Comparison of ENCODE assay signal across 1 cellular context in genomic region chrX:44570524-44570923, GRCh38.
TF ChIP-seq lines count a peak whose summit lies in the region.

No MANE protein-coding gene starts in this region.

TF ChIP-seq in K562, 482 proteins besides CTCF, POLR2A, EP300 and RAD21 (continued from another document):
- no peak for TF ChIP-seq ZNF740 (CRISPR knock-in tag; IDR thresholded peaks at IDR 0.05)
- no peak for TF ChIP-seq ZNF740 (tag; IDR thresholded peaks at IDR 0.05)
- no peak for TF ChIP-seq RAD51 (IDR thresholded peaks at IDR 0.05; ENCODE audit: borderline replicate concordance, low read depth)
- TF ChIP-seq NBN (IDR thresholded peaks at IDR 0.05; ENCODE audit: low read depth) = no peak
- TF ChIP-seq CBX8 (IDR thresholded peaks at IDR 0.05; ENCODE audit: borderline replicate concordance, extremely low read depth, low read depth, low read length, poor library complexity, severe bottlenecking) = no peak
- TF ChIP-seq MYBL2 (IDR thresholded peaks at IDR 0.05; ENCODE audit: low read depth) = no peak
- no peak for TF ChIP-seq MYBL2 (CRISPR knock-in tag; IDR thresholded peaks at IDR 0.05; ENCODE audit: borderline replicate concordance)
- peak; percentile 87 for TF ChIP-seq NFE2 (IDR thresholded peaks at IDR 0.05; ENCODE audit: low read depth)
- TF ChIP-seq SRSF1 (IDR thresholded peaks at IDR 0.05; ENCODE audit: low read depth, low read length) = no peak
- TF ChIP-seq POLR3G (IDR thresholded peaks at IDR 0.05; ENCODE audit: extremely low read depth, insufficient read length, insufficient replicate concordance) = no peak
- TF ChIP-seq POLR3A (IDR thresholded peaks at IDR 0.05; ENCODE audit: borderline replicate concordance, extremely low read depth, insufficient read depth, insufficient read length) = no peak
- TF ChIP-seq C11orf30 (IDR thresholded peaks at IDR 0.05; ENCODE audit: low read depth) = peak; percentile 63
- TF ChIP-seq MEF2D (tag; conservative IDR thresholded peaks at IDR 0.05; ENCODE audit: low read depth) = no peak
- peak; percentile 74 for TF ChIP-seq ZNF316 (IDR thresholded peaks at IDR 0.05)
